ENCODE assay signal across 12 cellular contexts in genomic region chr14:97380539-97380941, GRCh38.
DNase-seq lines count a peak whose midpoint lies in the region; ATAC-seq and TF ChIP-seq lines count a peak whose summit lies in the region.
"Had no signal": no experiment of that assay in that cellular context is flagged by ENCODE, and none has a peak within 500 bp of the region (broad histone marks: within the 10 kb centered on the region; RNA-seq: fewer than 3 reads in every experiment).

No MANE protein-coding gene starts in this region.

- DNase-seq in T-cell = peak in 5 of 34 experiments; percentile 6 to 41 (median 30)
- peak; percentile 67 for DNase-seq in activated T-cell treated with anti-CD3 and anti-CD28 coated beads for 48 hours (ENCODE audit: low read depth)
- peak; percentile 18 for DNase-seq in iPS-NIHi7 (ENCODE audit: extremely low spot score)
- DNase-seq in stimulated activated CD8-positive, alpha-beta memory T cell treated with anti-CD3 and anti-CD28 coated beads, Interleukin-15, amount 100 ng/mL, for 48 hours (ENCODE audit: low read depth in 2 of 2) = peak; percentile 67 to 78
- DNase-seq in NOMO-1 treated with DMSO at 0.1 percent for 48 hours (lab: John Stamatoyannopoulos, UW; ENCODE audit: unreplicated experiment) = no peak
- no peak for DNase-seq in GDM1 (lab: John Stamatoyannopoulos, UW)
- DNase-seq: esophagus squamous epithelium, GM23248, left cardiac atrium, NCI-H1092 had no signal

- peaks cover 0 to 7% (median 0%) of the 10 kb centered on the region in 3 donors for H3K9me3 Mint-ChIP-seq in T-cell

- peak overlapping the region; percentile 81 to 91 for H3K27ac Mint-ChIP-seq in T-cell

- POLR2A ChIA-PET in T-cell (lab: Charles Lee) = interaction anchor here in 1 of 2 donors (0.6 kb wide), 2 partner anchors 682 to 740 kb away, joined by 3 read pairs; no protein-coding TSS in a partner anchor

- peaks cover 54 to 60% (median 56%) of the 10 kb centered on the region in 3 donors for H3K4me1 Mint-ChIP-seq in T-cell

- no peaks in the 10 kb centered on the region for H3K27me3 Mint-ChIP-seq in T-cell

- peak overlapping the region in 2 of 3 donors; percentile 5 to 79 for H3K4me3 Mint-ChIP-seq in T-cell

- CTCF ChIA-PET in T-cell (lab: Charles Lee) = no interaction called here

- no peaks in the 10 kb centered on the region for H3K36me3 Mint-ChIP-seq in T-cell

- ATAC-seq in T-cell (replicated peaks in 1 of 4) (peak in 3 of 4 experiments; percentile 74 to 81 (median 75)), GM18870 (IDR thresholded peaks at IDR 0.05; ENCODE audit: unreplicated experiment) (no peak), SK-N-SH treated with all-trans-retinoic acid at 6 μM for 48 hours (no peak)
- ATAC-seq: left cardiac atrium had no signal

TF ChIP-seq in SK-N-SH treated with all-trans-retinoic acid at 6 μM for 48 hours, 23 proteins besides CTCF, POLR2A, EP300 and RAD21:
- TF ChIP-seq, protein P1, sequence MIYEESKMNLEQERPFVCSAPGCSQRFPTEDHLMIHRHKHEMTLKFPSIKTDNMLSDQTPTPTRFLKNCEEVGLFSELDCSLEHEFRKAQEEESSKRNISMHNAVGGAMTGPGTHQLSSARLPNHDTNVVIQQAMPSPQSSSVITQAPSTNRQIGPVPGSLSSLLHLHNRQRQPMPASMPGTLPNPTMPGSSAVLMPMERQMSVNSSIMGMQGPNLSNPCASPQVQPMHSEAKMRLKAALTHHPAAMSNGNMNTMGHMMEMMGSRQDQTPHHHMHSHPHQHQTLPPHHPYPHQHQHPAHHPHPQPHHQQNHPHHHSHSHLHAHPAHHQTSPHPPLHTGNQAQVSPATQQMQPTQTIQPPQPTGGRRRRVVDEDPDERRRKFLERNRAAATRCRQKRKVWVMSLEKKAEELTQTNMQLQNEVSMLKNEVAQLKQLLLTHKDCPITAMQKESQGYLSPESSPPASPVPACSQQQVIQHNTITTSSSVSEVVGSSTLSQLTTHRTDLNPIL (CRISPR knock-in tag; IDR thresholded peaks at IDR 0.05; ENCODE audit: low read depth) = no peak
- TF ChIP-seq, protein P2, sequence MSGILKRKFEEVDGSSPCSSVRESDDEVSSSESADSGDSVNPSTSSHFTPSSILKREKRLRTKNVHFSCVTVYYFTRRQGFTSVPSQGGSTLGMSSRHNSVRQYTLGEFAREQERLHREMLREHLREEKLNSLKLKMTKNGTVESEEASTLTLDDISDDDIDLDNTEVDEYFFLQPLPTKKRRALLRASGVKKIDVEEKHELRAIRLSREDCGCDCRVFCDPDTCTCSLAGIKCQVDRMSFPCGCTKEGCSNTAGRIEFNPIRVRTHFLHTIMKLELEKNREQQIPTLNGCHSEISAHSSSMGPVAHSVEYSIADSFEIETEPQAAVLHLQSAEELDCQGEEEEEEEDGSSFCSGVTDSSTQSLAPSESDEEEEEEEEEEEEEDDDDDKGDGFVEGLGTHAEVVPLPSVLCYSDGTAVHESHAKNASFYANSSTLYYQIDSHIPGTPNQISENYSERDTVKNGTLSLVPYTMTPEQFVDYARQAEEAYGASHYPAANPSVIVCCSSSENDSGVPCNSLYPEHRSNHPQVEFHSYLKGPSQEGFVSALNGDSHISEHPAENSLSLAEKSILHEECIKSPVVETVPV (CRISPR knock-in tag; IDR thresholded peaks at IDR 0.05) = no peak
- TF ChIP-seq, protein P3, sequence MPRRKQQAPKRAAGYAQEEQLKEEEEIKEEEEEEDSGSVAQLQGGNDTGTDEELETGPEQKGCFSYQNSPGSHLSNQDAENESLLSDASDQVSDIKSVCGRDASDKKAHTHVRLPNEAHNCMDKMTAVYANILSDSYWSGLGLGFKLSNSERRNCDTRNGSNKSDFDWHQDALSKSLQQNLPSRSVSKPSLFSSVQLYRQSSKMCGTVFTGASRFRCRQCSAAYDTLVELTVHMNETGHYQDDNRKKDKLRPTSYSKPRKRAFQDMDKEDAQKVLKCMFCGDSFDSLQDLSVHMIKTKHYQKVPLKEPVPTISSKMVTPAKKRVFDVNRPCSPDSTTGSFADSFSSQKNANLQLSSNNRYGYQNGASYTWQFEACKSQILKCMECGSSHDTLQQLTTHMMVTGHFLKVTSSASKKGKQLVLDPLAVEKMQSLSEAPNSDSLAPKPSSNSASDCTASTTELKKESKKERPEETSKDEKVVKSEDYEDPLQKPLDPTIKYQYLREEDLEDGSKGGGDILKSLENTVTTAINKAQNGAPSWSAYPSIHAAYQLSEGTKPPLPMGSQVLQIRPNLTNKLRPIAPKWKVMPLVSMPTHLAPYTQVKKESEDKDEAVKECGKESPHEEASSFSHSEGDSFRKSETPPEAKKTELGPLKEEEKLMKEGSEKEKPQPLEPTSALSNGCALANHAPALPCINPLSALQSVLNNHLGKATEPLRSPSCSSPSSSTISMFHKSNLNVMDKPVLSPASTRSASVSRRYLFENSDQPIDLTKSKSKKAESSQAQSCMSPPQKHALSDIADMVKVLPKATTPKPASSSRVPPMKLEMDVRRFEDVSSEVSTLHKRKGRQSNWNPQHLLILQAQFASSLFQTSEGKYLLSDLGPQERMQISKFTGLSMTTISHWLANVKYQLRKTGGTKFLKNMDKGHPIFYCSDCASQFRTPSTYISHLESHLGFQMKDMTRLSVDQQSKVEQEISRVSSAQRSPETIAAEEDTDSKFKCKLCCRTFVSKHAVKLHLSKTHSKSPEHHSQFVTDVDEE (CRISPR knock-in tag; IDR thresholded peaks at IDR 0.05) = no peak
- TF ChIP-seq RARB (CRISPR knock-in tag; IDR thresholded peaks at IDR 0.05) (no peak), ISL1 (CRISPR knock-in tag; IDR thresholded peaks at IDR 0.05) (no peak), CSDC2 (CRISPR knock-in tag; IDR thresholded peaks at IDR 0.05) (no peak), ZFP30 (CRISPR knock-in tag; IDR thresholded peaks at IDR 0.05) (no peak), ZC3H10 (CRISPR knock-in tag; IDR thresholded peaks at IDR 0.05) (no peak), ZNF8 (CRISPR knock-in tag; IDR thresholded peaks at IDR 0.05) (no peak)
TF ChIP-seq in SK-N-SH treated with all-trans-retinoic acid at 6 μM for 48 hours: peak in this region for 0.

Comparison
In these comparisons a context has a peak if more than half of its experiments do, and no peak if none do; other contexts are left out.
1. ATAC-seq: peak in T-cell (3 of 4); none in GM18870 (single experiment) and SK-N-SH treated with all-trans-retinoic acid at 6 μM for 48 hours (single experiment).
2. DNase-seq: peak in activated T-cell treated with anti-CD3 and anti-CD28 coated beads for 48 hours (single experiment), iPS-NIHi7 (single experiment) and stimulated activated CD8-positive, alpha-beta memory T cell treated with anti-CD3 and anti-CD28 coated beads, Interleukin-15, amount 100 ng/mL, for 48 hours (2 of 2); none in NOMO-1 treated with DMSO at 0.1 percent for 48 hours (single experiment) and GDM1 (single experiment).